ENCODE assay signal across 9 cellular contexts in the genomic region with DNA sequence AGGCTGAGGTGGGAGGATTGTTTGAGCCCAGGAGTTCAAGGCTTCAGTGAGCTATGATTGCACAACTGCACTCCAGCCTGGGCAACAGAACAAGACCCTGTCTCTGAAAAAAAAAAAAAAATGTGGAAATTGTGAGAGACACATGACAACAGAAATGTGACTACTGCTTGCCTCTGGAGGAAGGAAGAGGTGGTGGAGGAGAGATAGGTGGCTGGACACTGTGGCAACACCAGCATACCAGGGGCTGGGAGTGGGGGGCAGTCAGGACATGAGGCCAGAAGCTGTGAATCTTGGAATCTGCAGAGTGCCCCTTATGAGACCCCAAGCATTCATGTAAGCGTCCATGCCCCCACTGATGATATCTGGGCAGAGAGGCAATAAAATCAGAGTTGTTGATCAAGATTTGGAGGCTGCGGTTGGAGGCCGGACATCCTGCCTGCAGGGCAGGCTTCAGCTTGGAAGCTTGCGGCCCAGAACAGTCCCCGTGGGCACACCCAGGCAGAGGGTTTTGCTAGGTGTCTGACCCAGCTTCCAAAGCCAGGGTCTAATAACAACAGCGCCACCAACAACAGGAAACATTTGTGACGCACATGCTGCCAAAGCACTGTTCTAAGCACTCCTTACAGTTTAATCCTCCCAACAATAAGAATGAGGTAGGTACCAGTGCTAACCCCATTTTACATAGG.
DNase-seq lines count a peak whose midpoint lies in the region; ATAC-seq and TF ChIP-seq lines count a peak whose summit lies in the region.
"Had no signal": no experiment of that assay in that cellular context is flagged by ENCODE, and none has a peak within 500 bp of the region (broad histone marks: within the 10 kb centered on the region; RNA-seq: fewer than 3 reads in every experiment).

No MANE protein-coding gene starts in this region.

- no peaks in the 10 kb centered on the region for H3K9me3 ChIP-seq in OCI-LY1 (ENCODE audit: low read length)

- peak overlapping the region; percentile 66 for H3K9ac ChIP-seq in OCI-LY1 (ENCODE audit: low read length)

- no peaks in the 10 kb centered on the region for H4K20me1 ChIP-seq in OCI-LY1 (ENCODE audit: insufficient read depth, low read length)

- H3K27ac ChIP-seq in OCI-LY1 (ENCODE audit: low read depth, low read length, poor library complexity, severe bottlenecking) (peak overlapping the region; percentile 99), layer of hippocampus (ENCODE audit: low read depth, low read length) (peak overlapping the region; percentile 35)

- H2AFZ ChIP-seq in OCI-LY1 (ENCODE audit: low read length): no peak overlapping the region

- DNase-seq in activated T-helper 1 cell treated with Interleukin-2 at 50 U/mL for 16 hours (ENCODE audit: low read depth) (peak; percentile 80), NCI-H2081 treated with DMSO at 0.1 percent for 48 hours (lab: John Stamatoyannopoulos, UW) (no peak), NCI-H128 (lab: John Stamatoyannopoulos, UW; ENCODE audit: unreplicated experiment) (no peak)
- DNase-seq in stimulated activated naive CD4-positive, alpha-beta T cell treated with Interleukin-2 at 50 U/mL for 16 hours (lab: John Stamatoyannopoulos, UW): peak; percentile 52

- H3K4me2 ChIP-seq in OCI-LY1 (ENCODE audit: low read length): peak overlapping the region; percentile 62

- H3K4me3 ChIP-seq in OCI-LY1 (ENCODE audit: low read depth, low read length, poor library complexity, severe bottlenecking): peak overlapping the region; percentile 16

- H3K36me3 ChIP-seq in OCI-LY1 (ENCODE audit: insufficient read depth, low read length): no peaks in the 10 kb centered on the region

- ATAC-seq in GM19397 (IDR thresholded peaks at IDR 0.05; ENCODE audit: unreplicated experiment): no peak
- ATAC-seq in GM18873 (IDR thresholded peaks at IDR 0.05; ENCODE audit: low FRiP score, unreplicated experiment): no peak
- ATAC-seq: Panc1 had no signal

- peaks cover 88% of the 10 kb centered on the region for H3K4me1 ChIP-seq in OCI-LY1 (ENCODE audit: insufficient read depth, low read length, severe bottlenecking)

- H3F3A ChIP-seq in OCI-LY1 (ENCODE audit: insufficient read depth, low read length): peaks cover 2% of the 10 kb centered on the region

- no peaks in the 10 kb centered on the region for H3K27me3 ChIP-seq in OCI-LY1 (ENCODE audit: insufficient read depth, low read length)
- no peaks in the 10 kb centered on the region for H3K27me3 ChIP-seq in layer of hippocampus (ENCODE audit: control insufficient read depth, insufficient read depth, low read length)

- peak; percentile 45; the same call in 1 of the 2 replicates for TF ChIP-seq CTCF in OCI-LY1 (IDR thresholded peaks at IDR 0.05; ENCODE audit: low read length)

- H3K79me2 ChIP-seq in OCI-LY1 (ENCODE audit: insufficient read depth, low read length): no peaks in the 10 kb centered on the region

- H3K9me2 ChIP-seq in OCI-LY1 (ENCODE audit: low read depth, low read length): no peaks in the 10 kb centered on the region

Comparison
In these comparisons a context has a peak if more than half of its experiments do, and no peak if none do; other contexts are left out.
1. DNase-seq: peak in activated T-helper 1 cell treated with Interleukin-2 at 50 U/mL for 16 hours (single experiment) and stimulated activated naive CD4-positive, alpha-beta T cell treated with Interleukin-2 at 50 U/mL for 16 hours (single experiment); none in NCI-H2081 treated with DMSO at 0.1 percent for 48 hours (single experiment) and NCI-H128 (single experiment).